ENCODE assay signal across 24 cellular contexts in genomic region chr5:1418921-1419280, GRCh38. TPM values are rescaled to one million over a fixed set of nuclear protein-coding genes. Genes with fewer than 3 reads are reported as not detected.
DNase-seq lines count a peak whose midpoint lies in the region; ATAC-seq, FAIRE-seq and TF ChIP-seq lines count a peak whose summit lies in the region.
"Had no signal": no experiment of that assay in that cellular context is flagged by ENCODE, and none has a peak within 500 bp of the region (broad histone marks: within the 10 kb centered on the region; RNA-seq: fewer than 3 reads in every experiment).

No MANE protein-coding gene starts in this region.

- no peak overlapping the region for H3K9ac ChIP-seq in BLaER1
- H3K9ac ChIP-seq in BLaER1 treated with 17β-estradiol and CSF1 and Interleukin-3, amounts not matched to agents 10 nM and 100 nM, result no peak overlapping the region
- H3K9ac ChIP-seq in K562 (ENCODE audit: insufficient read depth in 1 of 2, low read depth in 2 of 2, low read length in 2 of 2), result no peak overlapping the region
- H3K9ac ChIP-seq: GM23248, KMS-11 had no signal

- no peaks in the 10 kb centered on the region for H3K4me1 Mint-ChIP-seq in activated naive CD8-positive, alpha-beta T cell treated with anti-CD3 and anti-CD28 coated beads for 36 hours
- no peaks in the 10 kb centered on the region for H3K4me1 Mint-ChIP-seq in activated CD8-positive, alpha-beta T cell treated with anti-CD3 and anti-CD28 coated beads, Interleukin-2, amount 10 ng/mL, durations not matched to agents 7 days and 5 days (ENCODE audit: low read depth)
- H3K4me1 Mint-ChIP-seq: CD14-positive monocyte had no signal

- H3K27ac Mint-ChIP-seq in activated naive CD8-positive, alpha-beta T cell treated with anti-CD3 and anti-CD28 coated beads for 36 hours, result no peak overlapping the region
- H3K27ac Mint-ChIP-seq in activated CD8-positive, alpha-beta T cell treated with anti-CD3 and anti-CD28 coated beads, Interleukin-2, amount 10 ng/mL, durations not matched to agents 7 days and 5 days, result no peak overlapping the region
- H3K27ac Mint-ChIP-seq: CD14-positive monocyte, IgD-negative memory B cell had no signal

- H4K20me1 ChIP-seq in BLaER1 (no peaks in the 10 kb centered on the region), K562 (replicated peaks; ENCODE audit: control insufficient read depth, insufficient read depth, low read length) (peaks cover 17% of the 10 kb centered on the region)
- H4K20me1 ChIP-seq in BLaER1 treated with 17β-estradiol and CSF1 and Interleukin-3, amounts not matched to agents 10 nM and 100 nM, result peaks cover 0 to 7% (median 0%) of the 10 kb centered on the region in 11 experiments; a peak in 1 of 22 replicates

- CTCF ChIA-PET in K562 (lab: Yijun Ruan, JAX; ENCODE audit: low intra/inter-chr PET ratio), result no interaction called here
- CTCF ChIA-PET in activated CD8-positive, alpha-beta T cell treated with anti-CD3 and anti-CD28 coated beads, Interleukin-2, amount 10 ng/mL, durations not matched to agents 7 days and 5 days (lab: Charles Lee), result no interaction called here

- in situ Hi-C loops in K562 (cut with MboI), result no loop called here

- no peak for TF ChIP-seq POLR2A in K562 (conservative IDR thresholded peaks at IDR 0.05)

- no peak for ATAC-seq in K562
- ATAC-seq in activated CD8-positive, alpha-beta T cell treated with anti-CD3 and anti-CD28 coated beads, Interleukin-2, amount 10 ng/mL, durations not matched to agents 7 days and 5 days, result no peak
- ATAC-seq: HCT116 had no signal

- H3K36me3 Mint-ChIP-seq in activated naive CD8-positive, alpha-beta T cell treated with anti-CD3 and anti-CD28 coated beads for 36 hours, result no peaks in the 10 kb centered on the region
- H3K36me3 Mint-ChIP-seq in activated CD8-positive, alpha-beta T cell treated with anti-CD3 and anti-CD28 coated beads, Interleukin-2, amount 10 ng/mL, durations not matched to agents 7 days and 5 days (ENCODE audit: low read depth), result no peaks in the 10 kb centered on the region
- H3K36me3 Mint-ChIP-seq: CD14-positive monocyte; CD4-positive, alpha-beta memory T cell; IgD-negative memory B cell had no signal

- H3K27me3 Mint-ChIP-seq in activated naive CD8-positive, alpha-beta T cell treated with anti-CD3 and anti-CD28 coated beads for 36 hours, result no peaks in the 10 kb centered on the region
- no peaks in the 10 kb centered on the region for H3K27me3 Mint-ChIP-seq in activated CD8-positive, alpha-beta T cell treated with anti-CD3 and anti-CD28 coated beads, Interleukin-2, amount 10 ng/mL, durations not matched to agents 7 days and 5 days (ENCODE audit: low read depth)
- H3K27me3 Mint-ChIP-seq: IgD-negative memory B cell had no signal

- H3K4me2 ChIP-seq in BLaER1 (peak overlapping the region; percentile 73), K562 (ENCODE audit: insufficient read depth, low read length) (no peak overlapping the region)
- peak overlapping the region in 6 of 11 experiments; percentile 76 to 93 (median 84); a peak in 9 of 22 replicates for H3K4me2 ChIP-seq in BLaER1 treated with 17β-estradiol and CSF1 and Interleukin-3, amounts not matched to agents 10 nM and 100 nM
- H3K4me2 ChIP-seq: KMS-11 had no signal

- no peak for TF ChIP-seq EP300 in K562 (IDR thresholded peaks at IDR 0.05; ENCODE audit: low read length)

- DNase-seq in K562 (ENCODE audit: extremely low read depth in 1 of 4, low spot score in 3 of 4), result no peak
- DNase-seq in mesenteric fat pad (ENCODE audit: low spot score), result peak; percentile 1
- DNase-seq in hepatic stellate cell (ENCODE audit: low spot score), result no peak
- DNase-seq in activated naive CD8-positive, alpha-beta T cell treated with anti-CD3 and anti-CD28 coated beads for 36 hours, result no peak
- DNase-seq in activated CD8-positive, alpha-beta T cell treated with anti-CD3 and anti-CD28 coated beads, Interleukin-2, amount 10 ng/mL, durations not matched to agents 7 days and 5 days, result no peak
- DNase-seq: ACHN; BE2C; CD4-positive, alpha-beta memory T cell; DMS153; DMS79; GDM1; GM23248 had no signal

- no TSS peak for BruUV-seq in K562 (replicated peaks; lab: Mats Ljungman, UMichigan)

- no peaks in the 10 kb centered on the region for H3K79me2 ChIP-seq in K562 (ENCODE audit: control insufficient read depth, insufficient read depth, low read length)

- no peak overlapping the region for H3K27ac ChIP-seq in BLaER1
- H3K27ac ChIP-seq in BLaER1 treated with 17β-estradiol and CSF1 and Interleukin-3, amounts not matched to agents 10 nM and 100 nM, result no peak overlapping the region
- H3K27ac ChIP-seq in K562 (ENCODE audit: extremely low read depth, low read depth, low read length), result no peak overlapping the region
- H3K27ac ChIP-seq: GM23248, KMS-11 had no signal

- H3K4me1 ChIP-seq in BLaER1 (peaks cover 61% of the 10 kb centered on the region), K562 (replicated peaks in 1 of 2; ENCODE audit: control insufficient read depth in 2 of 2, insufficient read depth in 2 of 2, low read length in 2 of 2) (peaks cover 0 to 17% of the 10 kb centered on the region in 2 experiments; a peak in 1 of 5 replicates)
- H3K4me1 ChIP-seq in BLaER1 treated with 17β-estradiol and CSF1 and Interleukin-3, amounts not matched to agents 10 nM and 100 nM, result peaks cover 0 to 64% (median 46%) of the 10 kb centered on the region in 10 experiments; a peak in 16 of 20 replicates
- H3K4me1 ChIP-seq: BE2C had no signal

- peaks cover 7% of the 10 kb centered on the region for H3K9me1 ChIP-seq in K562 (ENCODE audit: control insufficient read depth, insufficient read depth, low read length)

- intact Hi-C loops in K562 (cut with micrococcal nuclease), result no loop called here

- peaks cover 18% of the 10 kb centered on the region; the same call in 1 of the 2 replicates for H3K9me3 ChIP-seq in BLaER1
- peaks cover 0 to 27% (median 16%) of the 10 kb centered on the region in 11 experiments; a peak in 14 of 22 replicates for H3K9me3 ChIP-seq in BLaER1 treated with 17β-estradiol and CSF1 and Interleukin-3, amounts not matched to agents 10 nM and 100 nM (replicated peaks in 1 of 11)
- H3K9me3 ChIP-seq in K562 (replicated peaks; ENCODE audit: control insufficient read depth, insufficient read depth, low read depth, low read length), result no peaks in the 10 kb centered on the region
- H3K9me3 ChIP-seq: BE2C had no signal

- H3K27me3 ChIP-seq in BLaER1, result no peaks in the 10 kb centered on the region
- no peaks in the 10 kb centered on the region; a peak in 1 of 22 replicates for H3K27me3 ChIP-seq in BLaER1 treated with 17β-estradiol and CSF1 and Interleukin-3, amounts not matched to agents 10 nM and 100 nM
- peaks cover 5 to 34% of the 10 kb centered on the region in 2 experiments; a peak in 4 of 5 replicates for H3K27me3 ChIP-seq in K562 (ENCODE audit: control insufficient read depth in 2 of 2, insufficient read depth in 2 of 2, low read length in 2 of 2)

- no peak for FAIRE-seq in K562 (lab: Jason Lieb, UNC)
- FAIRE-seq: A204.1, GM12892, GM18507, H54 had no signal

- H3K36me3 ChIP-seq in BLaER1, result no peaks in the 10 kb centered on the region
- H3K36me3 ChIP-seq in BLaER1 treated with 17β-estradiol and CSF1 and Interleukin-3, amounts not matched to agents 10 nM and 100 nM, result no peaks in the 10 kb centered on the region
- no peaks in the 10 kb centered on the region for H3K36me3 ChIP-seq in K562 (ENCODE audit: control insufficient read depth, insufficient read depth, low read length)
- H3K36me3 ChIP-seq: BE2C had no signal

- no peak overlapping the region for H3K4me3 Mint-ChIP-seq in activated naive CD8-positive, alpha-beta T cell treated with anti-CD3 and anti-CD28 coated beads for 36 hours
- H3K4me3 Mint-ChIP-seq in activated CD8-positive, alpha-beta T cell treated with anti-CD3 and anti-CD28 coated beads, Interleukin-2, amount 10 ng/mL, durations not matched to agents 7 days and 5 days, result no peak overlapping the region
- H3K4me3 Mint-ChIP-seq: CD14-positive monocyte; CD4-positive, alpha-beta memory T cell; IgD-negative memory B cell had no signal

- H3K9me3 Mint-ChIP-seq in activated naive CD8-positive, alpha-beta T cell treated with anti-CD3 and anti-CD28 coated beads for 36 hours, result no peaks in the 10 kb centered on the region
- no peaks in the 10 kb centered on the region for H3K9me3 Mint-ChIP-seq in activated CD8-positive, alpha-beta T cell treated with anti-CD3 and anti-CD28 coated beads, Interleukin-2, amount 10 ng/mL, durations not matched to agents 7 days and 5 days (ENCODE audit: insufficient read depth)
- H3K9me3 Mint-ChIP-seq: IgD-negative memory B cell had no signal

- H3K4me3 ChIP-seq in BLaER1 (no peak overlapping the region), K562 (no peak overlapping the region)
- no peak overlapping the region for H3K4me3 ChIP-seq in BLaER1 treated with 17β-estradiol and CSF1 and Interleukin-3, amounts not matched to agents 10 nM and 100 nM
- H3K4me3 ChIP-seq: GM23248 had no signal

- H2AFZ ChIP-seq in K562 (ENCODE audit: low read depth, low read length), result no peak overlapping the region
- H2AFZ ChIP-seq: GM23248 had no signal

- POLR2A ChIA-PET in K562 (lab: Yijun Ruan, JAX), result interaction anchor here (1.2 kb wide), 1 partner anchor 9 kb away, joined by 6 read pairs; no protein-coding TSS in a partner anchor
- POLR2A ChIA-PET in activated CD8-positive, alpha-beta T cell treated with anti-CD3 and anti-CD28 coated beads, Interleukin-2, amount 10 ng/mL, durations not matched to agents 7 days and 5 days (lab: Charles Lee), result no interaction called here

- TF ChIP-seq CTCF in K562 (IDR thresholded peaks at IDR 0.05 in 2 of 3, conservative IDR thresholded peaks at IDR 0.05 in 1 of 3; ENCODE audit: insufficient read depth in 2 of 3, low read depth in 1 of 3, low read length in 3 of 3), result no peak

- no peak for TF ChIP-seq RAD21 in K562 (CRISPR knock-in tag; conservative IDR thresholded peaks at IDR 0.05 in 1 of 2, IDR thresholded peaks at IDR 0.05 in 1 of 2)

RNA-seq across cellular contexts. Expression of gene SLC6A3, which starts 26.3 kb away (rescaled TPM):
- not detected in 2 replicates for total RNA-seq in K562 (2011; cell fraction: chromatin; rRNA removed; ENCODE audit: low replicate concordance)
- total RNA-seq in K562 (2011; cell fraction: nucleolus; rRNA removed), result not detected in 2 replicates
- not detected in 2 replicates for total RNA-seq in K562 (2011; cell fraction: nucleoplasm; rRNA removed)
- total RNA-seq in K562 (2014; rRNA removed) (not detected in 2 replicates), K562 (2014; rRNA removed; fragmentation: Illumina TruSeq; extraction: Trizol) (not detected in 2 replicates), K562 (2015; rRNA removed; fragmentation: Illumina TruSeq; extraction: Trizol) (not detected in 2 replicates), K562 (2021) (not detected in 2 replicates), mesenteric fat pad (not detected)
- polyA plus RNA-seq in K562 (2011; rRNA removed) (not detected in 2 replicates), K562 (2014; fragmentation: Illumina TruSeq; extraction: Trizol) (not detected in 2 replicates), K562 (2014; fragmentation: Nextera tagmentation; extraction: Ambion mirVana) (not detected), K562 (2014; rRNA removed) (not detected in 2 replicates)
- polyA plus RNA-seq in K562 (2011; cell fraction: cytosol; rRNA removed), result not detected in 2 replicates
- polyA plus RNA-seq in K562 (2011; cell fraction: nucleus; rRNA removed), result not detected in 2 replicates
- polyA plus RNA-seq in K562 (2012), result not detected in 2 replicates
- polyA minus RNA-seq in K562 (2011; rRNA and poly(A)+ RNA removed), result not detected in 2 replicates
- polyA minus RNA-seq in K562 (2011; cell fraction: cytosol; rRNA and poly(A)+ RNA removed), result not detected in 2 replicates
- not detected in 2 replicates for polyA minus RNA-seq in K562 (2011; cell fraction: nucleus; rRNA and poly(A)+ RNA removed)
- total RNA-seq in activated naive CD8-positive, alpha-beta T cell treated with anti-CD3 and anti-CD28 coated beads for 36 hours, result not detected
- not detected for total RNA-seq in activated CD8-positive, alpha-beta T cell treated with anti-CD3 and anti-CD28 coated beads, Interleukin-2, amount 10 ng/mL, durations not matched to agents 7 days and 5 days
- total RNA-seq: CD4-positive, alpha-beta memory T cell; Daoy; GM23248; HT1080 had no signal
- polyA plus RNA-seq: CD14-positive monocyte; CD4-positive, alpha-beta memory T cell; GM23248; IgD-negative memory B cell had no signal
